2 cellular contexts compared by ENCODE assay signal in the genomic region with DNA sequence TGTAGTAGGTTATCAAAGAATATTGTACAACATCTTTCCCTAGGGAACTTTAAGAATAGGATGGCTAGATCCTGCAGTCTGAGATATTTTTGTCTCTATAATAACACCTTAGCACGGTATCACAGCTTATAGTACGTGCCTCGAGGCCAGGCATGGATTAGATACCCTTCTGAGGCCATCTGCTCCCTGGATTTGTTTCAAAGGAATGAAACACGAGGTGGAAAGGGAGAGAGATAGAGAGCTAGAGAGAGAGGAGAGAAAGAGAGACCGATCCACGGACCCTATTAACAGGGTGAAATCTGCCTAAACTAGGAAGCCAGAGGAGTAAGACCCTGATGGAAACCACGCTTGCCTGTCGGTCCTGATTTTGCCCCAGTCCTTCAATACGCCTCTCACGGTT.
TF ChIP-seq lines count a peak whose summit lies in the region.

No MANE protein-coding gene starts in this region.

TF ChIP-seq in SK-N-SH, 30 proteins besides CTCF, POLR2A, EP300 and RAD21 (continued from another document):
- TF ChIP-seq, protein P1, sequence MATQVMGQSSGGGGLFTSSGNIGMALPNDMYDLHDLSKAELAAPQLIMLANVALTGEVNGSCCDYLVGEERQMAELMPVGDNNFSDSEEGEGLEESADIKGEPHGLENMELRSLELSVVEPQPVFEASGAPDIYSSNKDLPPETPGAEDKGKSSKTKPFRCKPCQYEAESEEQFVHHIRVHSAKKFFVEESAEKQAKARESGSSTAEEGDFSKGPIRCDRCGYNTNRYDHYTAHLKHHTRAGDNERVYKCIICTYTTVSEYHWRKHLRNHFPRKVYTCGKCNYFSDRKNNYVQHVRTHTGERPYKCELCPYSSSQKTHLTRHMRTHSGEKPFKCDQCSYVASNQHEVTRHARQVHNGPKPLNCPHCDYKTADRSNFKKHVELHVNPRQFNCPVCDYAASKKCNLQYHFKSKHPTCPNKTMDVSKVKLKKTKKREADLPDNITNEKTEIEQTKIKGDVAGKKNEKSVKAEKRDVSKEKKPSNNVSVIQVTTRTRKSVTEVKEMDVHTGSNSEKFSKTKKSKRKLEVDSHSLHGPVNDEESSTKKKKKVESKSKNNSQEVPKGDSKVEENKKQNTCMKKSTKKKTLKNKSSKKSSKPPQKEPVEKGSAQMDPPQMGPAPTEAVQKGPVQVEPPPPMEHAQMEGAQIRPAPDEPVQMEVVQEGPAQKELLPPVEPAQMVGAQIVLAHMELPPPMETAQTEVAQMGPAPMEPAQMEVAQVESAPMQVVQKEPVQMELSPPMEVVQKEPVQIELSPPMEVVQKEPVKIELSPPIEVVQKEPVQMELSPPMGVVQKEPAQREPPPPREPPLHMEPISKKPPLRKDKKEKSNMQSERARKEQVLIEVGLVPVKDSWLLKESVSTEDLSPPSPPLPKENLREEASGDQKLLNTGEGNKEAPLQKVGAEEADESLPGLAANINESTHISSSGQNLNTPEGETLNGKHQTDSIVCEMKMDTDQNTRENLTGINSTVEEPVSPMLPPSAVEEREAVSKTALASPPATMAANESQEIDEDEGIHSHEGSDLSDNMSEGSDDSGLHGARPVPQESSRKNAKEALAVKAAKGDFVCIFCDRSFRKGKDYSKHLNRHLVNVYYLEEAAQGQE (IDR thresholded peaks at IDR 0.05; ENCODE audit: low read depth, low read length), result no peak
- TF ChIP-seq MEF2A (IDR thresholded peaks at IDR 0.05; ENCODE audit: borderline replicate concordance, low read depth), result no peak
- TF ChIP-seq, protein P2, sequence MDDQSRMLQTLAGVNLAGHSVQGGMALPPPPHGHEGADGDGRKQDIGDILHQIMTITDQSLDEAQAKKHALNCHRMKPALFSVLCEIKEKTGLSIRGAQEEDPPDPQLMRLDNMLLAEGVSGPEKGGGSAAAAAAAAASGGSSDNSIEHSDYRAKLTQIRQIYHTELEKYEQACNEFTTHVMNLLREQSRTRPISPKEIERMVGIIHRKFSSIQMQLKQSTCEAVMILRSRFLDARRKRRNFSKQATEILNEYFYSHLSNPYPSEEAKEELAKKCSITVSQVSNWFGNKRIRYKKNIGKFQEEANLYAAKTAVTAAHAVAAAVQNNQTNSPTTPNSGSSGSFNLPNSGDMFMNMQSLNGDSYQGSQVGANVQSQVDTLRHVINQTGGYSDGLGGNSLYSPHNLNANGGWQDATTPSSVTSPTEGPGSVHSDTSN (IDR thresholded peaks at IDR 0.05), result no peak
- TF ChIP-seq, protein P3, sequence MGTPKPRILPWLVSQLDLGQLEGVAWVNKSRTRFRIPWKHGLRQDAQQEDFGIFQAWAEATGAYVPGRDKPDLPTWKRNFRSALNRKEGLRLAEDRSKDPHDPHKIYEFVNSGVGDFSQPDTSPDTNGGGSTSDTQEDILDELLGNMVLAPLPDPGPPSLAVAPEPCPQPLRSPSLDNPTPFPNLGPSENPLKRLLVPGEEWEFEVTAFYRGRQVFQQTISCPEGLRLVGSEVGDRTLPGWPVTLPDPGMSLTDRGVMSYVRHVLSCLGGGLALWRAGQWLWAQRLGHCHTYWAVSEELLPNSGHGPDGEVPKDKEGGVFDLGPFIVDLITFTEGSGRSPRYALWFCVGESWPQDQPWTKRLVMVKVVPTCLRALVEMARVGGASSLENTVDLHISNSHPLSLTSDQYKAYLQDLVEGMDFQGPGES (IDR thresholded peaks at IDR 0.05; ENCODE audit: low read depth, low read length), result no peak
- TF ChIP-seq NFIC (IDR thresholded peaks at IDR 0.05; ENCODE audit: borderline replicate concordance), result no peak
- no peak for TF ChIP-seq EZH2phosphoT487 (IDR thresholded peaks at IDR 0.05; ENCODE audit: borderline replicate concordance, low read depth)
- TF ChIP-seq, protein P4, sequence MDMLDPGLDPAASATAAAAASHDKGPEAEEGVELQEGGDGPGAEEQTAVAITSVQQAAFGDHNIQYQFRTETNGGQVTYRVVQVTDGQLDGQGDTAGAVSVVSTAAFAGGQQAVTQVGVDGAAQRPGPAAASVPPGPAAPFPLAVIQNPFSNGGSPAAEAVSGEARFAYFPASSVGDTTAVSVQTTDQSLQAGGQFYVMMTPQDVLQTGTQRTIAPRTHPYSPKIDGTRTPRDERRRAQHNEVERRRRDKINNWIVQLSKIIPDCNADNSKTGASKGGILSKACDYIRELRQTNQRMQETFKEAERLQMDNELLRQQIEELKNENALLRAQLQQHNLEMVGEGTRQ (IDR thresholded peaks at IDR 0.05; ENCODE audit: borderline replicate concordance, low read depth, low read length), result no peak
TF ChIP-seq in SK-N-SH: peak in this region for 0.

TF ChIP-seq in SK-N-SH treated with all-trans-retinoic acid at 6 μM for 48 hours, 23 proteins besides CTCF, POLR2A, EP300 and RAD21 (continued from another document):
- TF ChIP-seq, protein P5, sequence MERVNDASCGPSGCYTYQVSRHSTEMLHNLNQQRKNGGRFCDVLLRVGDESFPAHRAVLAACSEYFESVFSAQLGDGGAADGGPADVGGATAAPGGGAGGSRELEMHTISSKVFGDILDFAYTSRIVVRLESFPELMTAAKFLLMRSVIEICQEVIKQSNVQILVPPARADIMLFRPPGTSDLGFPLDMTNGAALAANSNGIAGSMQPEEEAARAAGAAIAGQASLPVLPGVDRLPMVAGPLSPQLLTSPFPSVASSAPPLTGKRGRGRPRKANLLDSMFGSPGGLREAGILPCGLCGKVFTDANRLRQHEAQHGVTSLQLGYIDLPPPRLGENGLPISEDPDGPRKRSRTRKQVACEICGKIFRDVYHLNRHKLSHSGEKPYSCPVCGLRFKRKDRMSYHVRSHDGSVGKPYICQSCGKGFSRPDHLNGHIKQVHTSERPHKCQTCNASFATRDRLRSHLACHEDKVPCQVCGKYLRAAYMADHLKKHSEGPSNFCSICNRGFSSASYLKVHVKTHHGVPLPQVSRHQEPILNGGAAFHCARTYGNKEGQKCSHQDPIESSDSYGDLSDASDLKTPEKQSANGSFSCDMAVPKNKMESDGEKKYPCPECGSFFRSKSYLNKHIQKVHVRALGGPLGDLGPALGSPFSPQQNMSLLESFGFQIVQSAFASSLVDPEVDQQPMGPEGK (CRISPR knock-in tag; IDR thresholded peaks at IDR 0.05; ENCODE audit: borderline replicate concordance), result no peak
- TF ChIP-seq SNAI2 (CRISPR knock-in tag; IDR thresholded peaks at IDR 0.05) (no peak), ARNTL (CRISPR knock-in tag; IDR thresholded peaks at IDR 0.05; ENCODE audit: borderline replicate concordance, low read depth) (no peak), TCF4 (CRISPR knock-in tag; IDR thresholded peaks at IDR 0.05; ENCODE audit: borderline replicate concordance) (no peak), TOX (CRISPR knock-in tag; IDR thresholded peaks at IDR 0.05; ENCODE audit: borderline replicate concordance) (no peak), ZC3H10 (CRISPR knock-in tag; IDR thresholded peaks at IDR 0.05) (no peak), ZNF565 (CRISPR knock-in tag; conservative IDR thresholded peaks at IDR 0.05; ENCODE audit: low read depth) (no peak), ZFP30 (CRISPR knock-in tag; IDR thresholded peaks at IDR 0.05) (no peak), ZFP3 (CRISPR knock-in tag; IDR thresholded peaks at IDR 0.05) (no peak), CSDC2 (CRISPR knock-in tag; IDR thresholded peaks at IDR 0.05) (no peak), BACH2 (CRISPR knock-in tag; IDR thresholded peaks at IDR 0.05; ENCODE audit: borderline replicate concordance) (no peak), RARB (CRISPR knock-in tag; IDR thresholded peaks at IDR 0.05) (no peak)
- TF ChIP-seq, protein P6, sequence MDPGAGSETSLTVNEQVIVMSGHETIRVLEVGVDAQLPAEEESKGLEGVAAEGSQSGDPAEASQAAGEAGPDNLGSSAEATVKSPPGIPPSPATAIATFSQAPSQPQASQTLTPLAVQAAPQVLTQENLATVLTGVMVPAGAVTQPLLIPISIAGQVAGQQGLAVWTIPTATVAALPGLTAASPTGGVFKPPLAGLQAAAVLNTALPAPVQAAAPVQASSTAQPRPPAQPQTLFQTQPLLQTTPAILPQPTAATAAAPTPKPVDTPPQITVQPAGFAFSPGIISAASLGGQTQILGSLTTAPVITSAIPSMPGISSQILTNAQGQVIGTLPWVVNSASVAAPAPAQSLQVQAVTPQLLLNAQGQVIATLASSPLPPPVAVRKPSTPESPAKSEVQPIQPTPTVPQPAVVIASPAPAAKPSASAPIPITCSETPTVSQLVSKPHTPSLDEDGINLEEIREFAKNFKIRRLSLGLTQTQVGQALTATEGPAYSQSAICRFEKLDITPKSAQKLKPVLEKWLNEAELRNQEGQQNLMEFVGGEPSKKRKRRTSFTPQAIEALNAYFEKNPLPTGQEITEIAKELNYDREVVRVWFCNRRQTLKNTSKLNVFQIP (CRISPR knock-in tag; IDR thresholded peaks at IDR 0.05; ENCODE audit: borderline replicate concordance, low read depth), result no peak
- TF ChIP-seq, protein P7, sequence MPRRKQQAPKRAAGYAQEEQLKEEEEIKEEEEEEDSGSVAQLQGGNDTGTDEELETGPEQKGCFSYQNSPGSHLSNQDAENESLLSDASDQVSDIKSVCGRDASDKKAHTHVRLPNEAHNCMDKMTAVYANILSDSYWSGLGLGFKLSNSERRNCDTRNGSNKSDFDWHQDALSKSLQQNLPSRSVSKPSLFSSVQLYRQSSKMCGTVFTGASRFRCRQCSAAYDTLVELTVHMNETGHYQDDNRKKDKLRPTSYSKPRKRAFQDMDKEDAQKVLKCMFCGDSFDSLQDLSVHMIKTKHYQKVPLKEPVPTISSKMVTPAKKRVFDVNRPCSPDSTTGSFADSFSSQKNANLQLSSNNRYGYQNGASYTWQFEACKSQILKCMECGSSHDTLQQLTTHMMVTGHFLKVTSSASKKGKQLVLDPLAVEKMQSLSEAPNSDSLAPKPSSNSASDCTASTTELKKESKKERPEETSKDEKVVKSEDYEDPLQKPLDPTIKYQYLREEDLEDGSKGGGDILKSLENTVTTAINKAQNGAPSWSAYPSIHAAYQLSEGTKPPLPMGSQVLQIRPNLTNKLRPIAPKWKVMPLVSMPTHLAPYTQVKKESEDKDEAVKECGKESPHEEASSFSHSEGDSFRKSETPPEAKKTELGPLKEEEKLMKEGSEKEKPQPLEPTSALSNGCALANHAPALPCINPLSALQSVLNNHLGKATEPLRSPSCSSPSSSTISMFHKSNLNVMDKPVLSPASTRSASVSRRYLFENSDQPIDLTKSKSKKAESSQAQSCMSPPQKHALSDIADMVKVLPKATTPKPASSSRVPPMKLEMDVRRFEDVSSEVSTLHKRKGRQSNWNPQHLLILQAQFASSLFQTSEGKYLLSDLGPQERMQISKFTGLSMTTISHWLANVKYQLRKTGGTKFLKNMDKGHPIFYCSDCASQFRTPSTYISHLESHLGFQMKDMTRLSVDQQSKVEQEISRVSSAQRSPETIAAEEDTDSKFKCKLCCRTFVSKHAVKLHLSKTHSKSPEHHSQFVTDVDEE (CRISPR knock-in tag; IDR thresholded peaks at IDR 0.05), result no peak
- TF ChIP-seq, protein P8, sequence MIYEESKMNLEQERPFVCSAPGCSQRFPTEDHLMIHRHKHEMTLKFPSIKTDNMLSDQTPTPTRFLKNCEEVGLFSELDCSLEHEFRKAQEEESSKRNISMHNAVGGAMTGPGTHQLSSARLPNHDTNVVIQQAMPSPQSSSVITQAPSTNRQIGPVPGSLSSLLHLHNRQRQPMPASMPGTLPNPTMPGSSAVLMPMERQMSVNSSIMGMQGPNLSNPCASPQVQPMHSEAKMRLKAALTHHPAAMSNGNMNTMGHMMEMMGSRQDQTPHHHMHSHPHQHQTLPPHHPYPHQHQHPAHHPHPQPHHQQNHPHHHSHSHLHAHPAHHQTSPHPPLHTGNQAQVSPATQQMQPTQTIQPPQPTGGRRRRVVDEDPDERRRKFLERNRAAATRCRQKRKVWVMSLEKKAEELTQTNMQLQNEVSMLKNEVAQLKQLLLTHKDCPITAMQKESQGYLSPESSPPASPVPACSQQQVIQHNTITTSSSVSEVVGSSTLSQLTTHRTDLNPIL (CRISPR knock-in tag; IDR thresholded peaks at IDR 0.05; ENCODE audit: low read depth), result no peak
- TF ChIP-seq, protein P9, sequence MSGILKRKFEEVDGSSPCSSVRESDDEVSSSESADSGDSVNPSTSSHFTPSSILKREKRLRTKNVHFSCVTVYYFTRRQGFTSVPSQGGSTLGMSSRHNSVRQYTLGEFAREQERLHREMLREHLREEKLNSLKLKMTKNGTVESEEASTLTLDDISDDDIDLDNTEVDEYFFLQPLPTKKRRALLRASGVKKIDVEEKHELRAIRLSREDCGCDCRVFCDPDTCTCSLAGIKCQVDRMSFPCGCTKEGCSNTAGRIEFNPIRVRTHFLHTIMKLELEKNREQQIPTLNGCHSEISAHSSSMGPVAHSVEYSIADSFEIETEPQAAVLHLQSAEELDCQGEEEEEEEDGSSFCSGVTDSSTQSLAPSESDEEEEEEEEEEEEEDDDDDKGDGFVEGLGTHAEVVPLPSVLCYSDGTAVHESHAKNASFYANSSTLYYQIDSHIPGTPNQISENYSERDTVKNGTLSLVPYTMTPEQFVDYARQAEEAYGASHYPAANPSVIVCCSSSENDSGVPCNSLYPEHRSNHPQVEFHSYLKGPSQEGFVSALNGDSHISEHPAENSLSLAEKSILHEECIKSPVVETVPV (CRISPR knock-in tag; IDR thresholded peaks at IDR 0.05), result no peak
